Comparison of ENCODE assay signal across 19 cellular contexts in the genomic region with DNA sequence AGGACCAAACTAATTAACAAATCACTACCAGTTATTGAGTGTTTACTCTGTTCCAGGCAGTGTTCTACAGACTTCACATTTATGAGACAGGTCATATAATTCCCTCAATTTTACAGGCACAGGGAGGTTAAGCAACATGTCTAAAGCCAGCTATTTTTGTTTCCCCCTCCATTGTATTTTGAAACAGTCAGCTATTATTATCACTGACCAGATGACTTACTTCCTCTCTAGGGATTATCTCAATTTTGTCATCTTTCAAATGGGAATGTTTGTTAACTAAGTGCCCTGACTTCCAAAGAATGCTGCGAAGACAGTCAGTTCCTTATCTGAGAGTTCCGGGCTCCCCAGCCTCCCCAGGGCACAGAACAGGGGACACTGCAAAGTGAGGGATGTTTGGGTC. TPM values are rescaled to one million over a fixed set of nuclear protein-coding genes. Genes with fewer than 3 reads are reported as not detected.
A peak's percentile ranks its signal among the peaks of the same experiment; 100 is the strongest.
DNase-seq lines count a peak whose midpoint lies in the region; ATAC-seq and TF ChIP-seq lines count a peak whose summit lies in the region.
"Had no signal": no experiment of that assay in that cellular context is flagged by ENCODE, and none has a peak within 500 bp of the region (broad histone marks: within the 10 kb centered on the region; RNA-seq: fewer than 3 reads in every experiment).

No MANE protein-coding gene starts in this region.

- H3K4me1 ChIP-seq in OCI-LY7 (ENCODE audit: insufficient read depth, low read length, poor library complexity, severe bottlenecking), result peaks cover 21% of the 10 kb centered on the region

- no peaks in the 10 kb centered on the region for H3K9me3 ChIP-seq in OCI-LY7 (ENCODE audit: low read length)
- H3K9me3 ChIP-seq: Caco-2, mucosa of descending colon, tibial nerve had no signal

- H3K4me2 ChIP-seq in OCI-LY7 (ENCODE audit: low read length), result peak overlapping the region; percentile 26

- TF ChIP-seq CTCF in OCI-LY7 (conservative IDR thresholded peaks at IDR 0.05; ENCODE audit: low read length) (no peak), fibroblast of pulmonary artery (IDR thresholded peaks at IDR 0.05; ENCODE audit: low read length, missing control alignments) (no peak)

- peak; percentile 15 for ATAC-seq in Right ventricle myocardium superior (ENCODE audit: poor library complexity)
- no peak for ATAC-seq in HG03521 (IDR thresholded peaks at IDR 0.05; ENCODE audit: unreplicated experiment)
- ATAC-seq in HG03159 (IDR thresholded peaks at IDR 0.05; ENCODE audit: unreplicated experiment), result no peak
- ATAC-seq: esophagus mucosa, mucosa of descending colon had no signal

- POLR2A ChIA-PET in OCI-LY7 (lab: Charles Lee), result interaction anchor here (0.8 kb wide), 1 partner anchor 222 kb away, joined by 3 read pairs; no protein-coding TSS in a partner anchor

- intact Hi-C loops in Right ventricle myocardium superior (cut with DNase I), result no loop called here
- intact Hi-C loops in cardiac septum (cut with DNase I), result no loop called here
- intact Hi-C loops in OCI-LY7 (cut with micrococcal nuclease; ENCODE audit: unreplicated experiment), result no loop called here

- H3K36me3 ChIP-seq in OCI-LY7 (ENCODE audit: insufficient read depth, low read length), result no peaks in the 10 kb centered on the region
- H3K36me3 ChIP-seq: tibial nerve had no signal

- CTCF ChIA-PET in OCI-LY7 (lab: Charles Lee; ENCODE audit: unreplicated experiment), result no interaction called here

- H3K9me2 ChIP-seq in OCI-LY7 (ENCODE audit: insufficient read depth, low read length), result no peaks in the 10 kb centered on the region

- H3K4me3 ChIP-seq in OCI-LY7 (ENCODE audit: low read depth, low read length, poor library complexity, severe bottlenecking) (no peak overlapping the region), fibroblast of pulmonary artery (replicated peaks; ENCODE audit: low read depth, low read length) (no peak overlapping the region)
- H3K4me3 ChIP-seq: mucosa of descending colon, tibial nerve had no signal

- no peaks in the 10 kb centered on the region for H3K79me2 ChIP-seq in OCI-LY7 (ENCODE audit: insufficient read depth, low read depth, low read length)

- no TSS peak for BruUV-seq in OCI-LY7 (replicated peaks; lab: Mats Ljungman, UMichigan)

- H4K20me1 ChIP-seq in OCI-LY7 (ENCODE audit: insufficient read depth, low read length), result no peaks in the 10 kb centered on the region

- H3K27ac ChIP-seq in OCI-LY7 (ENCODE audit: low read depth, low read length, poor library complexity, severe bottlenecking), result no peak overlapping the region
- H3K27ac ChIP-seq: tibial nerve had no signal

- H2AFZ ChIP-seq in OCI-LY7 (ENCODE audit: low read length), result no peak overlapping the region

- no peak for DNase-seq in Right ventricle myocardium superior
- no peak for DNase-seq in cardiac septum (ENCODE audit: low spot score)
- no peak for DNase-seq in OCI-LY7 (ENCODE audit: low spot score)
- DNase-seq in fibroblast of pulmonary artery (ENCODE audit: low read depth), result peak; percentile 80
- DNase-seq in NCI-H526 treated with DMSO at 0.1 percent for 48 hours (lab: John Stamatoyannopoulos, UW), result no peak
- no peak for DNase-seq in stimulated activated CD4-positive, alpha-beta T cell treated with anti-CD3 and anti-CD28 coated beads, Interleukin-1b, Interleukin-23, amount 100 ng/mL, for 48 hours
- DNase-seq: activated CD4-positive, CD25-positive, alpha-beta regulatory T cell treated with anti-CD3 and anti-CD28 coated beads, Interleukin-2, amount 50 U/mL, for 72 hours; activated naive CD4-positive, alpha-beta T cell treated with Interleukin-2 at 50 U/mL for 16 hours; Caco-2; hippocampal formation; NCI-H2029 treated with DMSO at 0.1 percent for 48 hours; NCI-H526 had no signal

RNA-seq across cellular contexts. Expression of gene CNPY3, which starts 5.6 kb away (rescaled TPM):
- total RNA-seq in Right ventricle myocardium superior (20.6 TPM), cardiac septum (19.8 TPM), OCI-LY7 (2022) (70.5 and 77.2 TPM in 2 replicates)
- 64.7 and 69.3 TPM in 2 replicates for total RNA-seq in OCI-LY7 (2014; rRNA removed; shearing (Covaris generic))

RNA-seq across cellular contexts. Expression of gene PTCRA, which starts 7.8 kb away (rescaled TPM):
- not detected for total RNA-seq in Right ventricle myocardium superior
- not detected for total RNA-seq in cardiac septum
- 0.72 and 0.85 TPM in 2 replicates for total RNA-seq in OCI-LY7 (2014; rRNA removed; shearing (Covaris generic))
- total RNA-seq in OCI-LY7 (2022), result 0.91 TPM in 1 of 2 replicates, not detected in the other
- total RNA-seq: A172, Caco-2, dermis microvascular lymphatic vessel endothelial cell, esophagus mucosa, mucosa of descending colon, tibial nerve had no signal

RNA-seq across cellular contexts. Expression of gene GNMT, which starts 36.9 kb away (rescaled TPM):
- total RNA-seq in Right ventricle myocardium superior (2.3 TPM), cardiac septum (0.30 TPM), OCI-LY7 (2022) (1.7 and 2.2 TPM in 2 replicates)
- 1.7 TPM in 1 of 2 replicates, not detected in the other for total RNA-seq in OCI-LY7 (2014; rRNA removed; shearing (Covaris generic))
- total RNA-seq: Caco-2, esophagus mucosa had no signal

RNA-seq across cellular contexts. Expression of gene RPL7L1, which starts 44.2 kb away (rescaled TPM):
- total RNA-seq in Right ventricle myocardium superior (39.5 TPM), cardiac septum (46.9 TPM), OCI-LY7 (2022) (109 and 123 TPM in 2 replicates)
- total RNA-seq in OCI-LY7 (2014; rRNA removed; shearing (Covaris generic)), result 83.2 and 101 TPM in 2 replicates

RNA-seq across cellular contexts. Expression of gene PEX6, which starts 55.3 kb away (rescaled TPM):
- total RNA-seq in Right ventricle myocardium superior, result 27.1 TPM
- 14.6 TPM for total RNA-seq in cardiac septum
- total RNA-seq in OCI-LY7 (2014; rRNA removed; shearing (Covaris generic)), result 24.7 and 26.3 TPM in 2 replicates
- 22.4 and 23.8 TPM in 2 replicates for total RNA-seq in OCI-LY7 (2022)
